Comparison of ENCODE assay signal across 1 cellular context in the genomic region with DNA sequence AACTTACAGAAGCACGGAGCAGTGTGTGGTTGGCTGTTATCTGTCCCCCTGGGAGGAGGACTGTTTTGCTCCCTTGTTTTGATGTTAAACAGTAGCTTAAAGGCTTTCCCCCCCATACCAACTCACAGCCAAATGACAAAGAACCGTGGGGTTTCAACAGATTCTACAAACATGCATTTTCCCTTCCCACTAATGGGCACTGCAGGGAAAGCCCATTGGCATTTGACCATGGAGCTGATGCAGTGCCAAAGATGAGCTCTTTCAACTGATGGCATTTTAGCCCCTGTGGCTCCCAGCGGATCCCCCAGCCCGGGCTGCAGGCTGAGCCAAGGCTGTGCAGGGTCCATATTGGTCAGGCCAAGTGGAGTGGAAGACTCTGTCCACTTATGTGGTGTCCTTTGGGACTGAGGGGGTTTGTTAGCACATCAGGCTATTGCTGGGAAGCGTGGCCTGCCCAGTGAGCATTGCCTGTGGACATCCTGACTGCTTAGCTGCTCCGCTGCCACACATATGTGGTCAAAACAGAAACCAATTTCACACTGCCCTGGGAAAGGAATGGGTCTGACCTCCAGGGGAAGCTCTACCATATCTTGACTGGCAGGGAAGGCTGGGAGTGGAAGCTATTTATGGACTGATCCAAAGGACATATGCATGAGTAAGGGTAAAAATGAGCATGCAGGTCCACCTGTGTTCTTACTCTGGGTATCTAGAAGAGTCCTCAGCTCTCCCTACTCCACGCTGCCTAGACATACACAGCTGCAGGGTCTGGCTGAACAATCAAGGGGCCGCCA.
TF ChIP-seq lines count a peak whose summit lies in the region.

No MANE protein-coding gene starts in this region.

TF ChIP-seq in IMR-90, 13 proteins besides CTCF, POLR2A, EP300 and RAD21 (continued from another document):
- TF ChIP-seq, protein P1, sequence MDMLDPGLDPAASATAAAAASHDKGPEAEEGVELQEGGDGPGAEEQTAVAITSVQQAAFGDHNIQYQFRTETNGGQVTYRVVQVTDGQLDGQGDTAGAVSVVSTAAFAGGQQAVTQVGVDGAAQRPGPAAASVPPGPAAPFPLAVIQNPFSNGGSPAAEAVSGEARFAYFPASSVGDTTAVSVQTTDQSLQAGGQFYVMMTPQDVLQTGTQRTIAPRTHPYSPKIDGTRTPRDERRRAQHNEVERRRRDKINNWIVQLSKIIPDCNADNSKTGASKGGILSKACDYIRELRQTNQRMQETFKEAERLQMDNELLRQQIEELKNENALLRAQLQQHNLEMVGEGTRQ (IDR thresholded peaks at IDR 0.05; ENCODE audit: low read depth, low read length) = no peak
- no peak for TF ChIP-seq BHLHE40 (IDR thresholded peaks at IDR 0.05; ENCODE audit: low read depth, low read length)
- TF ChIP-seq NFE2L2 (IDR thresholded peaks at IDR 0.05; ENCODE audit: low read depth, low read length) = no peak
- TF ChIP-seq CEBPB (IDR thresholded peaks at IDR 0.05; ENCODE audit: low read depth, low read length) = no peak
- no peak for TF ChIP-seq MXI1 (IDR thresholded peaks at IDR 0.05; ENCODE audit: borderline replicate concordance, low read depth, low read length)
- TF ChIP-seq, protein P2, sequence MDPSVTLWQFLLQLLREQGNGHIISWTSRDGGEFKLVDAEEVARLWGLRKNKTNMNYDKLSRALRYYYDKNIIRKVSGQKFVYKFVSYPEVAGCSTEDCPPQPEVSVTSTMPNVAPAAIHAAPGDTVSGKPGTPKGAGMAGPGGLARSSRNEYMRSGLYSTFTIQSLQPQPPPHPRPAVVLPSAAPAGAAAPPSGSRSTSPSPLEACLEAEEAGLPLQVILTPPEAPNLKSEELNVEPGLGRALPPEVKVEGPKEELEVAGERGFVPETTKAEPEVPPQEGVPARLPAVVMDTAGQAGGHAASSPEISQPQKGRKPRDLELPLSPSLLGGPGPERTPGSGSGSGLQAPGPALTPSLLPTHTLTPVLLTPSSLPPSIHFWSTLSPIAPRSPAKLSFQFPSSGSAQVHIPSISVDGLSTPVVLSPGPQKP (IDR thresholded peaks at IDR 0.05; ENCODE audit: borderline replicate concordance, low read depth, low read length) = no peak
- TF ChIP-seq RFX5 (IDR thresholded peaks at IDR 0.05; ENCODE audit: low read depth, low read length) = no peak
